8 cellular contexts compared by ENCODE assay signal in genomic region chr6:99588618-99589289, GRCh38. TPM values are rescaled to one million over a fixed set of nuclear protein-coding genes. Genes with fewer than 3 reads are reported as not detected.
DNase-seq lines count a peak whose midpoint lies in the region; ATAC-seq, FAIRE-seq and TF ChIP-seq lines count a peak whose summit lies in the region.

No MANE protein-coding gene starts in this region.

- no peaks in the 10 kb centered on the region for H3K27me3 ChIP-seq in A673 (replicated peaks; ENCODE audit: insufficient read depth, low read depth, low read length, poor library complexity)
- H3K27me3 ChIP-seq in WERI-Rb-1 (ENCODE audit: insufficient read depth, low read depth, severe bottlenecking) = peaks cover 34% of the 10 kb centered on the region
- peaks cover 5 to 47% of the 10 kb centered on the region in 2 experiments for H3K27me3 ChIP-seq in HepG2 (ENCODE audit: control insufficient read depth in 1 of 2, insufficient read depth in 2 of 2, low read length in 2 of 2)

- POLR2A ChIA-PET in A673 (lab: Charles Lee; ENCODE audit: low non-redundant PET) = no interaction called here
- POLR2A ChIA-PET in HepG2 (lab: Yijun Ruan, JAX) = interaction anchor here (1.1 to 1.9 kb wide), 2 partner anchors 20 to 163 kb away, joined by 3 to 12 read pairs; partner anchors contain the start of gene CCNC

- TF ChIP-seq EP300 in HepG2 (IDR thresholded peaks at IDR 0.05; ENCODE audit: low read depth in 2 of 2, low read length in 2 of 2) (no peak), HepG2 (CRISPR knock-in tag; IDR thresholded peaks at IDR 0.05; ENCODE audit: borderline replicate concordance) (peak; percentile 42; the same call in 1 of the 2 replicates)

- H3K4me3 ChIP-seq in A673 (ENCODE audit: low read depth, low read length, poor library complexity, severe bottlenecking) = peak overlapping the region; percentile 52
- H3K4me3 ChIP-seq in WERI-Rb-1 (ENCODE audit: low read depth, low read length) = peak overlapping the region; percentile 63
- peak overlapping the region; percentile 51 to 79 (median 57) for H3K4me3 ChIP-seq in HepG2 (replicated peaks in 1 of 3; ENCODE audit: insufficient read depth in 1 of 3, low read depth in 2 of 3, low read length in 3 of 3)

- CTCF ChIA-PET in A673 (lab: Charles Lee) (interaction anchor here (1.3 kb wide), 1 partner anchor 234 kb away, joined by 4 read pairs; no protein-coding TSS in a partner anchor), HepG2 (lab: Yijun Ruan, JAX; ENCODE audit: low intra/inter-chr PET ratio, low total read pairs) (interaction anchor here (0.8 to 2.6 kb wide), 4 partner anchors 18 to 234 kb away, joined by 3 to 10 read pairs (median 4); no protein-coding TSS in a partner anchor)

- H3K27ac ChIP-seq in A673 (ENCODE audit: low read depth, low read length, poor library complexity, severe bottlenecking) = no peak overlapping the region
- H3K27ac ChIP-seq in WERI-Rb-1 = no peak overlapping the region
- H3K27ac ChIP-seq in HepG2 (ENCODE audit: extremely low read length, insufficient read depth, low read length) = no peak overlapping the region

- peak; percentile 92 for DNase-seq in A673 (ENCODE audit: low spot score)
- DNase-seq in NCI-H2107 treated with DMSO at 0.1 percent for 48 hours (lab: John Stamatoyannopoulos, UW; ENCODE audit: unreplicated experiment) = peak; percentile 77
- DNase-seq in WERI-Rb-1 = peak; percentile 89
- no peak for DNase-seq in chondrocyte (ENCODE audit: low spot score)
- peak; percentile 59 for DNase-seq in HepG2 (ENCODE audit: low spot score)
- peak; percentile 50 to 62 for DNase-seq in stimulated activated CD4-positive, alpha-beta T cell treated with anti-CD3 and anti-CD28 coated beads, Interleukin-2, amount 100 ng/mL, for 48 hours

- no peaks in the 10 kb centered on the region for H3K36me3 Mint-ChIP-seq in chondrocyte (ENCODE audit: low read depth)

- H3K79me2 ChIP-seq in HepG2 (ENCODE audit: insufficient read depth, low read length) = no peaks in the 10 kb centered on the region

- TF ChIP-seq CTCF in A673 (conservative IDR thresholded peaks at IDR 0.05; ENCODE audit: low read depth, low read length) (peak; percentile 89), WERI-Rb-1 (IDR thresholded peaks at IDR 0.05; ENCODE audit: low read depth, low read length) (peak; percentile 93), chondrocyte (IDR thresholded peaks at IDR 0.05) (peak; percentile 80), HepG2 (CRISPR knock-in tag; IDR thresholded peaks at IDR 0.05) (peak; percentile 88)

- ATAC-seq in GM18511 (IDR thresholded peaks at IDR 0.05; ENCODE audit: unreplicated experiment) (peak; percentile 95), HG02981 (IDR thresholded peaks at IDR 0.05; ENCODE audit: unreplicated experiment) (peak; percentile 88), HepG2 (peak; percentile 99)

- in situ Hi-C loops in HepG2 (cut with HindIII; ENCODE audit: extremely low pct_ligation_motif_present, low pct_unique_long_range_greater_than_20kb) = loop anchor here (10.0 kb wide), 1 partner anchor 236 kb away; no protein-coding TSS in a partner anchor

- TF ChIP-seq POLR2A in HepG2 (IDR thresholded peaks at IDR 0.05; ENCODE audit: insufficient read depth in 1 of 2, low read depth in 2 of 2, low read length in 2 of 2) = no peak

- no peaks in the 10 kb centered on the region for H3K9me3 Mint-ChIP-seq in chondrocyte (ENCODE audit: low read depth)

- H4K20me1 ChIP-seq in HepG2 (ENCODE audit: insufficient read depth, low read length) = no peaks in the 10 kb centered on the region

- H2AFZ ChIP-seq in HepG2 (ENCODE audit: low read length) = no peak overlapping the region

- H3K4me3 Mint-ChIP-seq in chondrocyte (ENCODE audit: unreplicated experiment) = peak overlapping the region; percentile 78

- WGBS in HepG2 (ENCODE audit: low lambda C conversion rate) = 5% methylated on average over 13 of the region's 52 CpGs

- peak overlapping the region; percentile 96 for H3K4me2 ChIP-seq in HepG2 (ENCODE audit: low read depth, low read length)

- peak; percentile 84 for TF ChIP-seq RAD21 in HepG2 (CRISPR knock-in tag; IDR thresholded peaks at IDR 0.05)

- H3K4me1 ChIP-seq in A673 (ENCODE audit: insufficient read depth, low read length, poor library complexity, severe bottlenecking) (peaks cover 15% of the 10 kb centered on the region), HepG2 (ENCODE audit: insufficient read depth, low read length) (peaks cover 13% of the 10 kb centered on the region)

- H3K9me3 ChIP-seq in A673 (ENCODE audit: low read depth, low read length, poor library complexity, severe bottlenecking) (no peaks in the 10 kb centered on the region), WERI-Rb-1 (ENCODE audit: severe bottlenecking) (no peaks in the 10 kb centered on the region), HepG2 (ENCODE audit: low read length) (no peaks in the 10 kb centered on the region)

- no peak overlapping the region; the same call in 1 of the 2 replicates for H3K9ac ChIP-seq in HepG2 (ENCODE audit: insufficient read depth, low read depth, low read length)

- BruUV-seq in A673 (replicated peaks; lab: Mats Ljungman, UMichigan) (no TSS peak), HepG2 (replicated peaks; lab: Mats Ljungman, UMichigan) (no TSS peak)

- no peaks in the 10 kb centered on the region for H3K36me3 ChIP-seq in A673 (ENCODE audit: insufficient read depth, low read length, poor library complexity, severe bottlenecking)
- no peaks in the 10 kb centered on the region for H3K36me3 ChIP-seq in WERI-Rb-1
- no peaks in the 10 kb centered on the region for H3K36me3 ChIP-seq in HepG2 (replicated peaks in 1 of 2; ENCODE audit: control insufficient read depth in 1 of 2, insufficient read depth in 2 of 2, low read length in 2 of 2)

- peaks cover 69% of the 10 kb centered on the region for H3K27me3 Mint-ChIP-seq in chondrocyte (ENCODE audit: low read depth)

- peak; percentile 54 for FAIRE-seq in HepG2 (lab: Jason Lieb, UNC)

- peaks cover 19% of the 10 kb centered on the region for H3K4me1 Mint-ChIP-seq in chondrocyte (ENCODE audit: low read depth)

- no peak overlapping the region for H3K27ac Mint-ChIP-seq in chondrocyte (ENCODE audit: unreplicated experiment)

- intact Hi-C loops in A673 (cut with micrococcal nuclease; ENCODE audit: unreplicated experiment) (loop anchor here (2.0 to 10.0 kb wide), 2 partner anchors 158 to 216 kb away; no protein-coding TSS in a partner anchor), HepG2 (cut with micrococcal nuclease; ENCODE audit: unreplicated experiment) (loop anchor here (1.0 to 5.0 kb wide), 3 partner anchors 14 to 234 kb away; no protein-coding TSS in a partner anchor)

TF ChIP-seq in HepG2, 621 proteins besides CTCF, POLR2A, EP300 and RAD21 (continues in another document):
- TF ChIP-seq KLF15 (CRISPR knock-in tag; IDR thresholded peaks at IDR 0.05; ENCODE audit: borderline replicate concordance) (no peak), ZNF468 (CRISPR knock-in tag; IDR thresholded peaks at IDR 0.05) (no peak)

RNA-seq across cellular contexts. Expression of gene PRDM13, which starts 17.9 kb away (rescaled TPM):
- total RNA-seq in A673 (2021) (0.58 and 1.2 TPM in 2 replicates), chondrocyte (not detected in 3 replicates), HepG2 (2016; rRNA removed; fragmentation: Illumina TruSeq; extraction: Trizol) (not detected in 2 replicates)
- total RNA-seq in HepG2 (2016; cell fraction: cytosol; rRNA removed; fragmentation: Illumina TruSeq; extraction: Trizol; ENCODE audit: low read depth) = not detected in 2 replicates
- total RNA-seq in HepG2 (2016; cell fraction: insoluble cytoplasmic fraction; rRNA removed; fragmentation: Illumina TruSeq; extraction: Trizol) = not detected in 2 replicates
- total RNA-seq in HepG2 (2016; cell fraction: membrane; rRNA removed; fragmentation: Illumina TruSeq; extraction: Trizol) = not detected in 2 replicates
- not detected in 2 replicates for total RNA-seq in HepG2 (2016; cell fraction: nucleus; rRNA removed; fragmentation: Illumina TruSeq; extraction: Trizol)
- not detected in 2 replicates for polyA plus RNA-seq in HepG2 (2011; rRNA removed)
- not detected in 2 replicates for polyA plus RNA-seq in HepG2 (2011; cell fraction: cytosol; rRNA removed)
- not detected in 2 replicates for polyA plus RNA-seq in HepG2 (2011; cell fraction: nucleus; rRNA removed)
- not detected in 2 replicates for polyA plus RNA-seq in HepG2 (2012)
- not detected in 2 replicates for polyA plus RNA-seq in HepG2 (2016; cell fraction: cytosol; fragmentation: Illumina TruSeq; extraction: Trizol; ENCODE audit: low read depth)
- not detected in 2 replicates for polyA plus RNA-seq in HepG2 (2016; cell fraction: insoluble cytoplasmic fraction; fragmentation: Illumina TruSeq; extraction: Trizol; ENCODE audit: low read depth)
- polyA plus RNA-seq in HepG2 (2016; cell fraction: membrane; fragmentation: Illumina TruSeq; extraction: Trizol; ENCODE audit: low read depth) = not detected in 2 replicates
- polyA plus RNA-seq in HepG2 (2016; cell fraction: nucleus; fragmentation: Illumina TruSeq; extraction: Trizol; ENCODE audit: insufficient read depth, low read depth) = not detected in 2 replicates
- polyA minus RNA-seq in HepG2 (2011; rRNA and poly(A)+ RNA removed; ENCODE audit: low replicate concordance) = not detected in 2 replicates
- not detected in 2 replicates for polyA minus RNA-seq in HepG2 (2011; cell fraction: cytosol; rRNA and poly(A)+ RNA removed)
- not detected in 2 replicates for polyA minus RNA-seq in HepG2 (2011; cell fraction: nucleus; rRNA and poly(A)+ RNA removed)

RNA-seq across cellular contexts. Expression of gene CCNC, which starts 20.3 kb away (rescaled TPM):
- 90.2 and 99.1 TPM in 2 replicates for total RNA-seq in A673 (2021)
- total RNA-seq in chondrocyte = 35.0 to 45.0 TPM (median 35.5 TPM) in 3 replicates
- 141 and 193 TPM in 2 replicates for total RNA-seq in HepG2 (2016; rRNA removed; fragmentation: Illumina TruSeq; extraction: Trizol)
- total RNA-seq in HepG2 (2016; cell fraction: cytosol; rRNA removed; fragmentation: Illumina TruSeq; extraction: Trizol; ENCODE audit: low read depth) = 24.4 and 26.9 TPM in 2 replicates
- 140 and 194 TPM in 2 replicates for total RNA-seq in HepG2 (2016; cell fraction: insoluble cytoplasmic fraction; rRNA removed; fragmentation: Illumina TruSeq; extraction: Trizol)
- total RNA-seq in HepG2 (2016; cell fraction: membrane; rRNA removed; fragmentation: Illumina TruSeq; extraction: Trizol) = 89.1 and 99.1 TPM in 2 replicates
- total RNA-seq in HepG2 (2016; cell fraction: nucleus; rRNA removed; fragmentation: Illumina TruSeq; extraction: Trizol) = 88.9 and 101 TPM in 2 replicates
- 53.4 and 69.6 TPM in 2 replicates for polyA plus RNA-seq in HepG2 (2011; rRNA removed)
- polyA plus RNA-seq in HepG2 (2011; cell fraction: cytosol; rRNA removed) = 22.1 and 38.1 TPM in 2 replicates
- 17.7 and 42.9 TPM in 2 replicates for polyA plus RNA-seq in HepG2 (2011; cell fraction: nucleus; rRNA removed)
- polyA plus RNA-seq in HepG2 (2012) = 56.6 and 63.3 TPM in 2 replicates
- polyA plus RNA-seq in HepG2 (2016; cell fraction: cytosol; fragmentation: Illumina TruSeq; extraction: Trizol; ENCODE audit: low read depth) = 20.7 and 21.4 TPM in 2 replicates
- 149 and 172 TPM in 2 replicates for polyA plus RNA-seq in HepG2 (2016; cell fraction: insoluble cytoplasmic fraction; fragmentation: Illumina TruSeq; extraction: Trizol; ENCODE audit: low read depth)
- 63.5 and 64.0 TPM in 2 replicates for polyA plus RNA-seq in HepG2 (2016; cell fraction: membrane; fragmentation: Illumina TruSeq; extraction: Trizol; ENCODE audit: low read depth)
- 118 TPM in 2 replicates for polyA plus RNA-seq in HepG2 (2016; cell fraction: nucleus; fragmentation: Illumina TruSeq; extraction: Trizol; ENCODE audit: insufficient read depth, low read depth)
- 62.2 and 83.8 TPM in 2 replicates for polyA minus RNA-seq in HepG2 (2011; rRNA and poly(A)+ RNA removed; ENCODE audit: low replicate concordance)
- 48.7 and 53.6 TPM in 2 replicates for polyA minus RNA-seq in HepG2 (2011; cell fraction: cytosol; rRNA and poly(A)+ RNA removed)
- polyA minus RNA-seq in HepG2 (2011; cell fraction: nucleus; rRNA and poly(A)+ RNA removed) = 59.1 and 72.4 TPM in 2 replicates
